In the genomic region with DNA sequence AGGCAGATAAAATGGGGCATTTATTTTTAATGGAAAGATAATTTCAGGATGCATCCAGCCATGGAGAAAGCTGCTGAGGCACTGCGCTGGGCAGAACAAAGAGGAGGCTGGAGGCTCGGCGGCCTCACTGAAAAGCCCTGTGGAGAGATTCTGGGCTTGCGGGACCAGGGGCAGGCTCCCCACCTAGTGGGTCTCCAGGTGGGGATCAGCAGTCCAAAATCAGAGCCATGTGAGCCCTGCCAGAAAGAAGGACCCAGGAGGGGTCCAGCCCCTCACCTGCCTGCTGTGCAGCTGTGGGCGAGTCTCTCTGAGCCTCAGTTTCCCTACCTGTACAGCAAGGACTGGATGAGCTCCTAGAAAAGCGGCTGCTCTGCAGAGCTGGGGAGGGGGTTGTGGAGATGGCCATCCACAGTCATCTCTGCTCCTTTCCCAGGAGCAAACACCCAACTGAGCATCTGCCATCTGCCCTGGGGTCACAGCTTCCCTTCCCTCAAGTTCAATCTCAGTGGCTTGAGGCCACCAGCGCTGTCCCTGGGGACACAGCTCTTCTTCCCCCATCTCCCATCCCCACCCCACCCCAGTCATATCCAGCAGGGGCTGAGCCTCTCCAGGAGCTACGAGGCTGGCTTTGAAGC, we compare ENCODE assay signal across 14 cellular contexts. TPM values are rescaled to one million over a fixed set of nuclear protein-coding genes. Genes with fewer than 3 reads are reported as not detected.
"Had no signal": no experiment of that assay in that cellular context is flagged by ENCODE, and none has a peak within 500 bp of the region (broad histone marks: within the 10 kb centered on the region; RNA-seq: fewer than 3 reads in every experiment).

No MANE protein-coding gene starts in this region.

- H3K4me1 ChIP-seq: esophagus squamous epithelium, prostate gland, testis had no signal

- H3K4me3 ChIP-seq: esophagus squamous epithelium, prostate gland, testis had no signal

- H3K27me3 ChIP-seq: testis had no signal

- H3K9me3 ChIP-seq: esophagus squamous epithelium, prostate gland, testis had no signal

- H3K36me3 ChIP-seq: esophagus squamous epithelium, prostate gland had no signal

- H3K9me3 Mint-ChIP-seq: activated naive CD8-positive, alpha-beta T cell treated with anti-CD3 and anti-CD28 coated beads for 36 hours; activated T-cell treated with anti-CD3 and anti-CD28 coated beads, Interleukin-2, amount 50 U/mL, for 24 hours; mesothelial cell of epicardium; stimulated activated naive CD8-positive, alpha-beta T cell treated with anti-CD3 and anti-CD28 coated beads, Interleukin-15, Interleukin-2, amounts not matched to agents 100 ng/mL and 50 ng/mL, for 24 hours had no signal

- H3K36me3 Mint-ChIP-seq: activated naive CD8-positive, alpha-beta T cell treated with anti-CD3 and anti-CD28 coated beads for 36 hours; mesothelial cell of epicardium had no signal

- DNase-seq: activated naive CD8-positive, alpha-beta T cell treated with anti-CD3 and anti-CD28 coated beads for 36 hours; activated T-cell treated with anti-CD3 and anti-CD28 coated beads, Interleukin-2, amount 50 U/mL, for 24 hours; anterior cingulate cortex; esophagus squamous epithelium; foreskin fibroblast; islet precursor cell; nucleus accumbens; stimulated activated CD4-positive, alpha-beta T cell treated with anti-CD3 and anti-CD28 coated beads, Interleukin-4, amount 100 ng/mL, for 1 hour; stimulated activated CD8-positive, alpha-beta memory T cell treated with anti-CD3 and anti-CD28 coated beads, Interleukin-4, amount 100 ng/mL, for 48 hours; testis had no signal

- H3K27ac ChIP-seq: esophagus squamous epithelium, prostate gland, testis had no signal

- H3K27ac Mint-ChIP-seq: activated naive CD8-positive, alpha-beta T cell treated with anti-CD3 and anti-CD28 coated beads for 36 hours; activated T-cell treated with anti-CD3 and anti-CD28 coated beads, Interleukin-2, amount 50 U/mL, for 24 hours; mesothelial cell of epicardium; stimulated activated naive CD8-positive, alpha-beta T cell treated with anti-CD3 and anti-CD28 coated beads, Interleukin-15, Interleukin-2, amounts not matched to agents 100 ng/mL and 50 ng/mL, for 24 hours had no signal

- H3K27me3 Mint-ChIP-seq: activated naive CD8-positive, alpha-beta T cell treated with anti-CD3 and anti-CD28 coated beads for 36 hours; stimulated activated naive CD8-positive, alpha-beta T cell treated with anti-CD3 and anti-CD28 coated beads, Interleukin-15, Interleukin-2, amounts not matched to agents 100 ng/mL and 50 ng/mL, for 24 hours had no signal

- H3K4me3 Mint-ChIP-seq: activated naive CD8-positive, alpha-beta T cell treated with anti-CD3 and anti-CD28 coated beads for 36 hours; activated T-cell treated with anti-CD3 and anti-CD28 coated beads, Interleukin-2, amount 50 U/mL, for 24 hours; mesothelial cell of epicardium; stimulated activated naive CD8-positive, alpha-beta T cell treated with anti-CD3 and anti-CD28 coated beads, Interleukin-15, Interleukin-2, amounts not matched to agents 100 ng/mL and 50 ng/mL, for 24 hours had no signal

- H3K4me1 Mint-ChIP-seq: activated naive CD8-positive, alpha-beta T cell treated with anti-CD3 and anti-CD28 coated beads for 36 hours had no signal

RNA-seq across cellular contexts. Expression of gene C14orf180, which starts 23.8 kb away (rescaled TPM):
- total RNA-seq: activated naive CD8-positive, alpha-beta T cell treated with anti-CD3 and anti-CD28 coated beads for 36 hours; bronchial epithelial cell; esophagus squamous epithelium had no signal

RNA-seq across cellular contexts. Expression of gene TMEM179, which starts 48.8 kb away (rescaled TPM):
- total RNA-seq: activated naive CD8-positive, alpha-beta T cell treated with anti-CD3 and anti-CD28 coated beads for 36 hours; bronchial epithelial cell; esophagus squamous epithelium had no signal
